1 cellular context compared by ENCODE assay signal in genomic region chr6:74928203-74928602, GRCh38.
TF ChIP-seq lines count a peak whose summit lies in the region.

No MANE protein-coding gene starts in this region.

TF ChIP-seq in GM23338, 12 proteins besides CTCF, POLR2A, EP300 and RAD21 (continued from another document):
- no peak for TF ChIP-seq REST (IDR thresholded peaks at IDR 0.05; ENCODE audit: unreplicated experiment)
